11 cellular contexts compared by ENCODE assay signal in genomic region chr1:44423706-44424546, GRCh38. TPM values are rescaled to one million over a fixed set of nuclear protein-coding genes. Genes with fewer than 3 reads are reported as not detected.
DNase-seq lines count a peak whose midpoint lies in the region; ATAC-seq, FAIRE-seq and TF ChIP-seq lines count a peak whose summit lies in the region.
"Had no signal": no experiment of that assay in that cellular context is flagged by ENCODE, and none has a peak within 500 bp of the region (broad histone marks: within the 10 kb centered on the region; RNA-seq: fewer than 3 reads in every experiment).

No MANE protein-coding gene starts in this region.

- H3K9ac ChIP-seq in HepG2 (ENCODE audit: insufficient read depth, low read depth, low read length), result no peak overlapping the region

- CTCF ChIA-PET in HepG2 (lab: Yijun Ruan, JAX; ENCODE audit: low intra/inter-chr PET ratio, low total read pairs), result no interaction called here
- CTCF ChIA-PET in MCF 10A (lab: Yijun Ruan, JAX), result interaction anchor here (0.6 to 1.9 kb wide), 8 partner anchors 44 to 430 kb away, joined by 3 to 7 read pairs (median 4); no protein-coding TSS in a partner anchor

- no peaks in the 10 kb centered on the region for H3K27me3 Mint-ChIP-seq in MCF 10A (ENCODE audit: insufficient read depth, unreplicated experiment)

- intact Hi-C loops in right lobe of liver (cut with DNase I) (no loop called here), HepG2 (cut with micrococcal nuclease; ENCODE audit: unreplicated experiment) (no loop called here), MCF 10A (cut with micrococcal nuclease) (loop anchor here (1.0 kb wide), 1 partner anchor 46 kb away; no protein-coding TSS in a partner anchor), uterus (cut with DNase I; ENCODE audit: low total_unique reads) (no loop called here)

- H3K4me3 ChIP-seq in right lobe of liver (no peak overlapping the region), HepG2 (replicated peaks in 1 of 3; ENCODE audit: insufficient read depth in 1 of 3, low read depth in 2 of 3, low read length in 3 of 3) (no peak overlapping the region), uterus (no peak overlapping the region)
- H3K4me3 ChIP-seq: SJSA1 had no signal

- 24% methylated on average over 18 of the region's 18 CpGs for WGBS in right lobe of liver (ENCODE audit: insufficient coverage, low coverage, low lambda C conversion rate, missing lambda C conversion rate)
- 68% methylated on average over 18 of the region's 18 CpGs for WGBS in HepG2 (ENCODE audit: low lambda C conversion rate)

- H4K20me1 ChIP-seq in HepG2 (ENCODE audit: insufficient read depth, low read length), result no peaks in the 10 kb centered on the region

- H3K4me3 Mint-ChIP-seq in MCF 10A (ENCODE audit: unreplicated experiment), result peak overlapping the region; percentile 73

- no peak overlapping the region for H3K4me2 ChIP-seq in HepG2 (ENCODE audit: low read depth, low read length)

- H3K27ac ChIP-seq in right lobe of liver (no peak overlapping the region), HepG2 (ENCODE audit: extremely low read length, insufficient read depth, low read length) (no peak overlapping the region), uterus (no peak overlapping the region)
- H3K27ac ChIP-seq: SJSA1 had no signal

- no peaks in the 10 kb centered on the region for H3K9me3 Mint-ChIP-seq in MCF 10A (ENCODE audit: unreplicated experiment)

- TF ChIP-seq EP300 in HepG2 (IDR thresholded peaks at IDR 0.05; ENCODE audit: low read depth in 2 of 2, low read length in 2 of 2), result no peak
- no peak for TF ChIP-seq EP300 in HepG2 (CRISPR knock-in tag; IDR thresholded peaks at IDR 0.05; ENCODE audit: borderline replicate concordance)

- H3K9me3 ChIP-seq in right lobe of liver (no peaks in the 10 kb centered on the region), HepG2 (ENCODE audit: low read length) (no peaks in the 10 kb centered on the region), uterus (no peaks in the 10 kb centered on the region)
- H3K9me3 ChIP-seq: SJSA1 had no signal

- in situ Hi-C loops in HepG2 (cut with HindIII; ENCODE audit: extremely low pct_ligation_motif_present, low pct_unique_long_range_greater_than_20kb), result no loop called here

- POLR2A ChIA-PET in HepG2 (lab: Yijun Ruan, JAX) (no interaction called here), MCF 10A (lab: Yijun Ruan, JAX) (interaction anchor here (0.6 to 4.1 kb wide), 21 partner anchors 8 to 251 kb away, joined by 3 to 26 read pairs (median 4); partner anchors contain the start of gene ARMH1)

- ATAC-seq in right lobe of liver, result peak; percentile 88 to 97 (median 94)
- ATAC-seq in HepG2, result no peak
- peak; percentile 98 for ATAC-seq in left lobe of liver
- ATAC-seq in GM21786 (IDR thresholded peaks at IDR 0.05; ENCODE audit: unreplicated experiment), result no peak

- peaks cover 36% of the 10 kb centered on the region for H3K4me1 Mint-ChIP-seq in MCF 10A (ENCODE audit: insufficient read depth, unreplicated experiment)

- BruUV-seq in HepG2 (replicated peaks; lab: Mats Ljungman, UMichigan) (no TSS peak), MCF 10A (replicated peaks; lab: Mats Ljungman, UMichigan) (TSS peak; percentile 51)

- TF ChIP-seq RAD21 in HepG2 (CRISPR knock-in tag; IDR thresholded peaks at IDR 0.05), result no peak

- TF ChIP-seq POLR2A in right lobe of liver (IDR thresholded peaks at IDR 0.05) (no peak), HepG2 (IDR thresholded peaks at IDR 0.05; ENCODE audit: insufficient read depth in 1 of 2, low read depth in 2 of 2, low read length in 2 of 2) (no peak), uterus (IDR thresholded peaks at IDR 0.05) (no peak)

- FAIRE-seq in HepG2 (lab: Jason Lieb, UNC), result no peak
- FAIRE-seq: endometrium had no signal

- TF ChIP-seq CTCF in right lobe of liver (IDR thresholded peaks at IDR 0.05), result no peak
- no peak for TF ChIP-seq CTCF in HepG2 (CRISPR knock-in tag; IDR thresholded peaks at IDR 0.05)
- no peak for TF ChIP-seq CTCF in MCF 10A (IDR thresholded peaks at IDR 0.05; ENCODE audit: unreplicated experiment)
- no peak for TF ChIP-seq CTCF in uterus (IDR thresholded peaks at IDR 0.05)

- H3K27me3 ChIP-seq in right lobe of liver (peaks cover 4 to 19% of the 10 kb centered on the region in 2 donors), HepG2 (ENCODE audit: control insufficient read depth in 1 of 2, insufficient read depth in 2 of 2, low read length in 2 of 2) (peaks cover 0 to 5% of the 10 kb centered on the region in 2 experiments; a peak in 1 of 5 replicates), uterus (peaks cover 0 to 21% of the 10 kb centered on the region in 2 donors)

- no peak overlapping the region for H2AFZ ChIP-seq in HepG2 (ENCODE audit: low read length)

- H3K36me3 ChIP-seq in right lobe of liver (no peaks in the 10 kb centered on the region), HepG2 (replicated peaks in 1 of 2; ENCODE audit: control insufficient read depth in 1 of 2, insufficient read depth in 2 of 2, low read length in 2 of 2) (peaks cover 0 to 4% of the 10 kb centered on the region in 2 experiments; a peak in 2 of 5 replicates), uterus (no peaks in the 10 kb centered on the region)
- H3K36me3 ChIP-seq: SJSA1 had no signal

- DNase-seq in right lobe of liver, result peak in 2 of 3 donors; percentile 66 to 84
- no peak for DNase-seq in HepG2 (ENCODE audit: low spot score)
- peak; percentile 98 for DNase-seq in MCF 10A (ENCODE audit: unreplicated experiment)
- peak; percentile 77 for DNase-seq in left lobe of liver (ENCODE audit: low spot score)
- DNase-seq in uterus, result peak; percentile 56 to 57
- no peak for DNase-seq in COLO829 (ENCODE audit: low spot score)
- DNase-seq in putamen (ENCODE audit: low spot score), result no peak
- DNase-seq: stimulated activated CD4-positive, alpha-beta T cell treated with anti-CD3 and anti-CD28 coated beads, Interleukin-2, amount 100 ng/mL, for 24 hours had no signal

- H3K27ac Mint-ChIP-seq in MCF 10A (ENCODE audit: low read depth, unreplicated experiment), result peak overlapping the region; percentile 89

- H3K36me3 Mint-ChIP-seq in MCF 10A (ENCODE audit: insufficient read depth, unreplicated experiment), result no peaks in the 10 kb centered on the region

- no peaks in the 10 kb centered on the region for H3K79me2 ChIP-seq in HepG2 (ENCODE audit: insufficient read depth, low read length)

- peaks cover 0 to 3% (median 0%) of the 10 kb centered on the region in 4 donors for H3K4me1 ChIP-seq in right lobe of liver
- H3K4me1 ChIP-seq in HepG2 (ENCODE audit: insufficient read depth, low read length), result 0 out of 2 replicates have a peak, but pooled peaks cover 10% of the 10 kb centered on the region
- H3K4me1 ChIP-seq in uterus, result no peaks in the 10 kb centered on the region
- H3K4me1 ChIP-seq: SJSA1 had no signal

TF ChIP-seq in HepG2, 621 proteins besides CTCF, POLR2A, EP300 and RAD21 (continues in another document):
- TF ChIP-seq PLRG1 (conservative IDR thresholded peaks at IDR 0.05) (no peak), HNF4G (IDR thresholded peaks at IDR 0.05; ENCODE audit: borderline replicate concordance, low read depth, low read length) (no peak), HNF4G (CRISPR knock-in tag; IDR thresholded peaks at IDR 0.05; ENCODE audit: borderline replicate concordance, low read depth) (no peak), ZNF317 (CRISPR knock-in tag; IDR thresholded peaks at IDR 0.05) (no peak), ZNF101 (CRISPR knock-in tag; IDR thresholded peaks at IDR 0.05; ENCODE audit: borderline replicate concordance, low read depth) (no peak), TOE1 (CRISPR knock-in tag; IDR thresholded peaks at IDR 0.05) (no peak), ZNF547 (CRISPR knock-in tag; IDR thresholded peaks at IDR 0.05) (no peak), ZNF512 (CRISPR knock-in tag; IDR thresholded peaks at IDR 0.05) (no peak)

RNA-seq across cellular contexts. Expression of gene RNF220, which starts 18.9 kb away (rescaled TPM):
- total RNA-seq in right lobe of liver (10 to 100 TPM; 19.2 to 57.9 (median 23.0) TPM), HepG2 (2016; rRNA removed; fragmentation: Illumina TruSeq; extraction: Trizol) (52.4 and 72.1 TPM in 2 replicates), MCF 10A (2022) (65.4 and 67.1 TPM in 2 replicates), left lobe of liver (21.5 TPM), uterus (10 to 100 TPM; 22.0 to 94.3 (median 49.4) TPM)
- 22.8 and 23.7 TPM in 2 replicates for total RNA-seq in HepG2 (2016; cell fraction: cytosol; rRNA removed; fragmentation: Illumina TruSeq; extraction: Trizol; ENCODE audit: low read depth)
- total RNA-seq in HepG2 (2016; cell fraction: insoluble cytoplasmic fraction; rRNA removed; fragmentation: Illumina TruSeq; extraction: Trizol), result 47.5 and 68.7 TPM in 2 replicates
- total RNA-seq in HepG2 (2016; cell fraction: membrane; rRNA removed; fragmentation: Illumina TruSeq; extraction: Trizol), result 52.8 and 60.2 TPM in 2 replicates
- 35.2 and 42.6 TPM in 2 replicates for total RNA-seq in HepG2 (2016; cell fraction: nucleus; rRNA removed; fragmentation: Illumina TruSeq; extraction: Trizol)
- 48.2 and 67.9 TPM in 2 replicates for polyA plus RNA-seq in HepG2 (2011; rRNA removed)
- polyA plus RNA-seq in HepG2 (2011; cell fraction: cytosol; rRNA removed), result 66.3 and 73.5 TPM in 2 replicates
- 128 and 130 TPM in 2 replicates for polyA plus RNA-seq in HepG2 (2011; cell fraction: nucleus; rRNA removed)
- polyA plus RNA-seq in HepG2 (2012), result 78.4 and 79.8 TPM in 2 replicates
- 28.1 and 30.5 TPM in 2 replicates for polyA plus RNA-seq in HepG2 (2016; cell fraction: cytosol; fragmentation: Illumina TruSeq; extraction: Trizol; ENCODE audit: low read depth)
- 61.3 and 65.3 TPM in 2 replicates for polyA plus RNA-seq in HepG2 (2016; cell fraction: insoluble cytoplasmic fraction; fragmentation: Illumina TruSeq; extraction: Trizol; ENCODE audit: low read depth)
- 51.8 and 52.7 TPM in 2 replicates for polyA plus RNA-seq in HepG2 (2016; cell fraction: membrane; fragmentation: Illumina TruSeq; extraction: Trizol; ENCODE audit: low read depth)
- 73.3 and 76.8 TPM in 2 replicates for polyA plus RNA-seq in HepG2 (2016; cell fraction: nucleus; fragmentation: Illumina TruSeq; extraction: Trizol; ENCODE audit: insufficient read depth, low read depth)
- 59.9 and 60.3 TPM in 2 replicates for polyA minus RNA-seq in HepG2 (2011; rRNA and poly(A)+ RNA removed; ENCODE audit: low replicate concordance)
- polyA minus RNA-seq in HepG2 (2011; cell fraction: cytosol; rRNA and poly(A)+ RNA removed), result 18.7 and 19.3 TPM in 2 replicates
- 52.9 and 55.6 TPM in 2 replicates for polyA minus RNA-seq in HepG2 (2011; cell fraction: nucleus; rRNA and poly(A)+ RNA removed)

Comparison
In these comparisons a context has a peak if more than half of its experiments do, and no peak if none do; other contexts are left out.
1. ATAC-seq: peak in right lobe of liver (4 of 4) and left lobe of liver (single experiment); none in HepG2 (single experiment) and GM21786 (single experiment).
2. DNase-seq: peak in right lobe of liver (2 of 3), MCF 10A (single experiment), left lobe of liver (single experiment) and uterus (2 of 2); none in HepG2 (single experiment), COLO829 (single experiment) and putamen (single experiment).